ENCODE assay signal across 1 cellular context in genomic region chr16:66359811-66360608, GRCh38.
TF ChIP-seq lines count a peak whose summit lies in the region.

No MANE protein-coding gene starts in this region.

TF ChIP-seq in GM23338, 12 proteins besides CTCF, POLR2A, EP300 and RAD21:
- TF ChIP-seq ETS1 (IDR thresholded peaks at IDR 0.05) = no peak
- no peak for TF ChIP-seq EZH2phosphoT487 (IDR thresholded peaks at IDR 0.05; ENCODE audit: unreplicated experiment)
- no peak for TF ChIP-seq NANOG (IDR thresholded peaks at IDR 0.05; ENCODE audit: borderline replicate concordance)
- no peak for TF ChIP-seq REST (IDR thresholded peaks at IDR 0.05; ENCODE audit: unreplicated experiment)
- TF ChIP-seq ZNF114 (CRISPR knock-in tag; IDR thresholded peaks at IDR 0.05) = no peak
